ENCODE assay signal across 16 cellular contexts in genomic region chr6:124984668-124985338, GRCh38. TPM values are rescaled to one million over a fixed set of nuclear protein-coding genes. Genes with fewer than 3 reads are reported as not detected.
A peak's percentile ranks its signal among the peaks of the same experiment; 100 is the strongest.
DNase-seq lines count a peak whose midpoint lies in the region; ATAC-seq, FAIRE-seq and TF ChIP-seq lines count a peak whose summit lies in the region.
"Had no signal": no experiment of that assay in that cellular context is flagged by ENCODE, and none has a peak within 500 bp of the region (broad histone marks: within the 10 kb centered on the region; RNA-seq: fewer than 3 reads in every experiment).

No MANE protein-coding gene starts in this region.

- peaks cover 13% of the 10 kb centered on the region for H3K9me1 ChIP-seq in IMR-90 (ENCODE audit: insufficient read depth, low read length)
- H3K9me1 ChIP-seq in keratinocyte (ENCODE audit: control insufficient read depth, extremely low read depth, insufficient read depth, low read length): no peaks in the 10 kb centered on the region

- peak; percentile 84 for ATAC-seq in IMR-90 (ENCODE audit: low read depth)

- H3K4ac ChIP-seq in IMR-90 (ENCODE audit: low read depth, low read length): peak overlapping the region; percentile 91; the same call in 1 of the 2 replicates

- peaks cover 18% of the 10 kb centered on the region for H3K4me1 ChIP-seq in IMR-90 (ENCODE audit: control insufficient read depth, insufficient read depth, low read length)
- H3K4me1 ChIP-seq in keratinocyte (ENCODE audit: control insufficient read depth, extremely low read depth, insufficient read depth, low read length): peaks cover 43% of the 10 kb centered on the region
- H3K4me1 ChIP-seq: suprapubic skin had no signal

- no peak overlapping the region for H3K9ac ChIP-seq in IMR-90 (ENCODE audit: low read depth, low read length)
- no peak overlapping the region for H3K9ac ChIP-seq in keratinocyte (ENCODE audit: control insufficient read depth, extremely low read depth, insufficient read depth, low read length)

- in situ Hi-C loops in IMR-90 (cut with MboI; ENCODE audit: low sequenced_read_pairs): no loop called here
- in situ Hi-C loops in astrocyte of the spinal cord (cut with HindIII; ENCODE audit: low sequenced_read_pairs): no loop called here

- dilution Hi-C loops in IMR-90 (cut with HindIII; ENCODE audit: low sequenced_read_pairs, unreplicated experiment) (no loop called here), keratinocyte (cut with MboI; ENCODE audit: extremely low pct_ligation_motif_present, low sequenced_read_pairs) (no loop called here)

- POLR2A ChIA-PET in AG04450 (lab: Yijun Ruan, JAX): interaction anchor here (0.7 kb wide), 1 partner anchor 114 kb away, joined by 3 read pairs; no protein-coding TSS in a partner anchor
- POLR2A ChIA-PET in IMR-90 (lab: Charles Lee; ENCODE audit: unreplicated experiment): no interaction called here

- peaks cover 9 to 14% of the 10 kb centered on the region in 2 donors for H3K4me1 Mint-ChIP-seq in immature natural killer cell

- H2BK120ac ChIP-seq in IMR-90 (ENCODE audit: low read depth, low read length): peak overlapping the region; percentile 98

- peak overlapping the region; percentile 7 to 92; a peak in 3 of 4 replicates for H4K8ac ChIP-seq in IMR-90 (ENCODE audit: low read depth in 2 of 2, low read length in 2 of 2)

- DNase-seq in AG04450 (ENCODE audit: low read depth, low spot score) (no peak), IMR-90 (peak; percentile 78), astrocyte of the spinal cord (ENCODE audit: low read depth, low spot score) (peak; percentile 73), keratinocyte (ENCODE audit: low read depth, low spot score) (no peak), immature natural killer cell (no peak), SHP77 (lab: John Stamatoyannopoulos, UW) (no peak), DMS53 (lab: John Stamatoyannopoulos, UW) (no peak), NCI-H187 treated with DMSO at 0.1 percent for 48 hours (lab: John Stamatoyannopoulos, UW) (no peak)
- DNase-seq: activated CD4-positive, CD25-positive, alpha-beta regulatory T cell treated with anti-CD3 and anti-CD28 coated beads, Interleukin-2, amount 50 U/mL, for 72 hours; cortex of kidney; erythroblast; head of caudate nucleus; NCI-H82; stimulated activated CD4-positive, alpha-beta T cell treated with anti-CD3 and anti-CD28 coated beads, Interleukin-2, amount 100 ng/mL, for 48 hours had no signal

- H3K36me3 ChIP-seq in IMR-90 (ENCODE audit: control insufficient read depth, insufficient read depth, low read length) (no peaks in the 10 kb centered on the region; the same call in 1 of the 2 replicates), keratinocyte (ENCODE audit: control insufficient read depth in 2 of 2, extremely low read depth in 1 of 2, insufficient read depth in 2 of 2, low read length in 2 of 2) (peaks cover 0 to under 1% of the 10 kb centered on the region in 2 experiments)
- H3K36me3 ChIP-seq: suprapubic skin had no signal

- H3K14ac ChIP-seq in IMR-90 (replicated peaks; ENCODE audit: low read depth, low read length): peak overlapping the region; percentile 93

- BruUV-seq in IMR-90 (replicated peaks; lab: Mats Ljungman, UMichigan): no TSS peak

- peak overlapping the region; percentile 62 for H4K91ac ChIP-seq in IMR-90 (ENCODE audit: insufficient read depth, low read depth, low read length)

- H3K4me3 ChIP-seq in AG04450 (ENCODE audit: low read depth, low read length) (no peak overlapping the region), IMR-90 (ENCODE audit: insufficient read depth, low read depth, low read length) (no peak overlapping the region), astrocyte of the spinal cord (ENCODE audit: low read depth, low read length) (no peak overlapping the region), keratinocyte (ENCODE audit: control insufficient read depth in 2 of 3, extremely low read depth in 1 of 3, insufficient read depth in 2 of 3, low read depth in 1 of 3, low read length in 3 of 3) (peak overlapping the region in 2 of 3 experiments; percentile 8 to 51)
- H3K4me3 ChIP-seq: suprapubic skin had no signal

- WGBS in IMR-90 (ENCODE audit: extremely low coverage in 2 of 2, insufficient read length in 1 of 2), 2 experiments: no CpG with 5 or more reads among the region's 1 CpG

- H3K36me3 Mint-ChIP-seq in immature natural killer cell: no peaks in the 10 kb centered on the region

- FAIRE-seq in keratinocyte (lab: Jason Lieb, UNC): no peak

- peak overlapping the region; percentile 67; the same call in 1 of the 2 replicates for H4K5ac ChIP-seq in IMR-90 (ENCODE audit: low read depth, low read length)

- H3K18ac ChIP-seq in IMR-90 (ENCODE audit: low read depth, low read length): peak overlapping the region; percentile 92

- no peak overlapping the region for H2AFZ ChIP-seq in IMR-90 (replicated peaks; ENCODE audit: low read length, poor library complexity)
- no peak overlapping the region for H2AFZ ChIP-seq in keratinocyte (ENCODE audit: control insufficient read depth, low read length)

- H3K4me2 ChIP-seq in IMR-90 (ENCODE audit: low read depth, low read length) (peak overlapping the region; percentile 54), keratinocyte (ENCODE audit: control insufficient read depth, extremely low read depth, insufficient read depth, low read depth, low read length) (peak overlapping the region; percentile 61)

- H3K79me2 ChIP-seq in keratinocyte (ENCODE audit: control insufficient read depth, insufficient read depth, low read length): peaks cover 88% of the 10 kb centered on the region

- peak overlapping the region; percentile 48; the same call in 1 of the 2 replicates for H3K56ac ChIP-seq in IMR-90 (ENCODE audit: extremely low read depth, insufficient read depth, low read length)

- H2BK20ac ChIP-seq in IMR-90 (ENCODE audit: low read depth, low read length): peak overlapping the region; percentile 87

- CTCF ChIA-PET in AG04450 (lab: Charles Lee): no interaction called here
- CTCF ChIA-PET in IMR-90 (lab: Yijun Ruan, JAX): interaction anchor here (1.2 kb wide), 1 partner anchor 18 kb away, joined by 3 read pairs; no protein-coding TSS in a partner anchor

- H4K20me1 ChIP-seq in IMR-90 (ENCODE audit: insufficient read depth, low read length) (peaks cover 9% of the 10 kb centered on the region; the same call in 1 of the 2 replicates), keratinocyte (ENCODE audit: control insufficient read depth, extremely low read depth, insufficient read depth, low read length) (no peaks in the 10 kb centered on the region)

- H2BK5ac ChIP-seq in IMR-90 (ENCODE audit: low read depth, low read length, poor library complexity, severe bottlenecking): peak overlapping the region; percentile 97

- H2AK9ac ChIP-seq in IMR-90 (replicated peaks; ENCODE audit: low read depth, low read length, poor library complexity): no peak overlapping the region

- H3K27ac ChIP-seq in AG04450 (ENCODE audit: low read depth, low read length) (peak overlapping the region; percentile 40), IMR-90 (ENCODE audit: insufficient read depth, low read length) (peak overlapping the region; percentile 100; the same call in 1 of the 2 replicates), keratinocyte (ENCODE audit: control insufficient read depth, insufficient read depth, low read length) (peak overlapping the region; percentile 64)
- H3K27ac ChIP-seq: suprapubic skin had no signal

- TF ChIP-seq RAD21 in IMR-90 (IDR thresholded peaks at IDR 0.05; ENCODE audit: low read length): no peak

- no peak for TF ChIP-seq POLR2A in IMR-90 (IDR thresholded peaks at IDR 0.05; ENCODE audit: low read depth, low read length)

- peaks cover 0 to 1% (median 0%) of the 10 kb centered on the region in 6 donors for H3K9me3 Mint-ChIP-seq in immature natural killer cell
- H3K9me3 Mint-ChIP-seq: T-helper 2 cell treated with Interferon-gamma antibody and Interleukin-4, amounts not matched to agents 5 μg/mL and 100 μg/mL, for 36 hours had no signal

- peaks cover 19 to 66% of the 10 kb centered on the region in 2 experiments for H3K79me1 ChIP-seq in IMR-90 (ENCODE audit: low read depth in 1 of 2, low read length in 2 of 2)

- H3K9me3 ChIP-seq in AG04450 (ENCODE audit: control insufficient read depth, insufficient read depth, low read length) (no peaks in the 10 kb centered on the region), IMR-90 (ENCODE audit: control insufficient read depth, insufficient read depth, low read length) (no peaks in the 10 kb centered on the region), keratinocyte (ENCODE audit: control insufficient read depth, low read depth, low read length) (no peaks in the 10 kb centered on the region)
- H3K9me3 ChIP-seq: suprapubic skin had no signal

- peak overlapping the region; percentile 50; the same call in 1 of the 3 replicates for H2BK15ac ChIP-seq in IMR-90 (ENCODE audit: low read depth, low read length)

- no peak for TF ChIP-seq CTCF in AG04450 (IDR thresholded peaks at IDR 0.05; ENCODE audit: low read depth, low read length)
- no peak for TF ChIP-seq CTCF in IMR-90 (conservative IDR thresholded peaks at IDR 0.05; ENCODE audit: low read depth, low read length)
- no peak for TF ChIP-seq CTCF in astrocyte of the spinal cord (IDR thresholded peaks at IDR 0.05; ENCODE audit: low read depth, low read length)
- TF ChIP-seq CTCF in keratinocyte (optimal IDR thresholded peaks at IDR 0.05 in 1 of 3, IDR thresholded peaks at IDR 0.05 in 1 of 3, conservative IDR thresholded peaks at IDR 0.05 in 1 of 3; ENCODE audit: extremely low read depth in 1 of 3, insufficient read depth in 2 of 3, low read length in 3 of 3): no peak

- H3K4me3 Mint-ChIP-seq in immature natural killer cell: no peak overlapping the region
- H3K4me3 Mint-ChIP-seq: T-helper 2 cell treated with Interferon-gamma antibody and Interleukin-4, amounts not matched to agents 5 μg/mL and 100 μg/mL, for 36 hours had no signal

- no peak overlapping the region for H3K27ac Mint-ChIP-seq in immature natural killer cell
- H3K27ac Mint-ChIP-seq: T-helper 2 cell treated with Interferon-gamma antibody and Interleukin-4, amounts not matched to agents 5 μg/mL and 100 μg/mL, for 36 hours had no signal

- H3K23ac ChIP-seq in IMR-90 (ENCODE audit: low read depth, low read length): peak overlapping the region; percentile 98; the same call in 1 of the 2 replicates

- H2AK5ac ChIP-seq in IMR-90 (ENCODE audit: low read depth, low read length): no peak overlapping the region

- peaks cover 0 to under 1% (median 0%) of the 10 kb centered on the region in 3 donors for H3K27me3 Mint-ChIP-seq in immature natural killer cell (ENCODE audit: low read depth in 3 of 3)

- H3K27me3 ChIP-seq in AG04450 (ENCODE audit: control insufficient read depth, insufficient read depth, low read length) (no peaks in the 10 kb centered on the region), IMR-90 (ENCODE audit: control insufficient read depth, insufficient read depth, low read length) (no peaks in the 10 kb centered on the region), keratinocyte (ENCODE audit: control insufficient read depth, extremely low read depth, insufficient read depth, low read length) (no peaks in the 10 kb centered on the region)
- H3K27me3 ChIP-seq: suprapubic skin had no signal

- intact Hi-C loops in IMR-90 (cut with micrococcal nuclease): no loop called here

RNA-seq across cellular contexts. Expression of gene RNF217, which starts 22.6 kb away (rescaled TPM):
- polyA plus RNA-seq in AG04450 (2011; rRNA removed) (21.8 and 24.6 TPM in 2 replicates), IMR-90 (2012; rRNA removed) (11.7 TPM in 2 replicates), keratinocyte (40.4 to 47.3 TPM (median 44.0 TPM) in 3 replicates), immature natural killer cell (1 to 10 TPM in 1 of 3 donors, under 1 TPM in 2; 0.21 to 1.8 (median 0.25) TPM)
- polyA minus RNA-seq in AG04450 (2011; rRNA and poly(A)+ RNA removed): 56.5 and 71.5 TPM in 2 replicates
- 16.7 and 20.4 TPM in 2 replicates for total RNA-seq in IMR-90 (2012; rRNA removed)
- 2.5 and 2.7 TPM in 2 replicates for polyA plus RNA-seq in IMR-90 (2012; cell fraction: cytosol; rRNA removed)
- 7.8 and 59.2 TPM in 2 replicates for polyA plus RNA-seq in IMR-90 (2012; cell fraction: nucleus; rRNA removed; ENCODE audit: low replicate concordance)
- 12.4 TPM for polyA plus RNA-seq in keratinocyte (2011; ENCODE audit: low read depth)
- polyA plus RNA-seq in keratinocyte (2011; cell fraction: cytosol; rRNA removed): 28.3 and 53.2 TPM in 2 replicates
- 82.3 and 95.8 TPM in 2 replicates for polyA plus RNA-seq in keratinocyte (2011; cell fraction: nucleus; rRNA removed)
- 13.2 and 25.2 TPM in 2 replicates for polyA plus RNA-seq in keratinocyte (2012; ENCODE audit: low replicate concordance)
- 57.8 to 164 TPM (median 156 TPM) in 3 replicates for polyA minus RNA-seq in keratinocyte
- polyA minus RNA-seq in keratinocyte (2011; cell fraction: cytosol; rRNA and poly(A)+ RNA removed): 41.8 TPM
- 82.7 and 161 TPM in 2 replicates for polyA minus RNA-seq in keratinocyte (2011; cell fraction: nucleus; rRNA and poly(A)+ RNA removed)

Comparison
In these comparisons a context has a peak if more than half of its experiments do, and no peak if none do; other contexts are left out.
1. DNase-seq: peak in IMR-90 (single experiment) and astrocyte of the spinal cord (single experiment); none in AG04450 (single experiment), keratinocyte (single experiment), immature natural killer cell (0 of 3), SHP77 (0 of 2), DMS53 (single experiment) and NCI-H187 treated with DMSO at 0.1 percent for 48 hours (single experiment).
2. H3K27ac ChIP-seq: peak in every context shown above with its lines; median percentile 100 in IMR-90; 64 in keratinocyte; 40 in AG04450.
3. H3K4me3 ChIP-seq: peak in keratinocyte (2 of 3); none in AG04450 (single experiment), IMR-90 (single experiment) and astrocyte of the spinal cord (single experiment).